17 cellular contexts compared by ENCODE assay signal in the genomic region with DNA sequence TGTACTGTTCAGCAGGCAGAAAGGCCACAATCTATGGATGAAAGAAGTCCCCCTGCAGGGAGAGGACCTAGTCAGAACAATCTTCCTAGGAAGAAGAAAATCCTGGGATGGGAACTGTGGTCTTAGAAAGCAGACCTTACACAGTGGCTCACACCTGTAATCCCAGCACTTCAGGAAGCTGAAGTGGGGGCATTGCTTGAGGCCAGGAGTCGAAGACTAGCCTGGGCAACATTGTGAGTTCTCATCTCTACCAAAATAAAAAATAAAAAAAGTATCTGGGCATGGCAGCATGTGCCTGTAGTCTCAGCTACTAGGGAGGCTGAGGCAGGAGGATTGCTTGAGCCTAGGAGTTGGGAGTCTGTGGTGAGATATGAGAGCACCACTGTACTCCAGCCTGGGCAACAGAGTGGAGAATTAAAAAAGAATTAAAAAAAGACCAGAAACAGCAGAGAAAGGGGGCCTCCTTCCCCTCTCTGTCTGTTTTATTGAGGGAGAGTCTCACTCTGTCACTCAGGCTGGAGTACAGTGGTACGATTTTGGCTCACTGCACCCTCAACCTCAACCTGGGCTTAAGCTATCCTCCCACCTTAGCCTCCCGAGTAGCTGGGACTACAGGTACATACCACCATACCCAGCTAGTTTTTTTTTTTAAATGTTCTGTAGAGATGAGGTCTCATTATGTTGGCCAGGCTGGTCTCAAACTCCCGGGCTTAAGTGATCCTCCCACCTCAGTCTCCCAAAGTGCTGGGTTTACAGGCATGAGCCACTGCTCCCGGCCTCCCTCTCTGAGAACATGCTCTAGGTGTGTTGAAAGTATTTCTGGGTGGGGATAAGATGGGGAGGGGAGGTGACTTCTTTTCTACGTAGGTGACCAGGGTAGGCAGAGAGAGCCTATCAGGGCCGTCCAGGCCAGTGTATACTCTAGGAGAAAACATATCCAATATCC.
"Had no signal": no experiment of that assay in that cellular context is flagged by ENCODE, and none has a peak within 500 bp of the region (broad histone marks: within the 10 kb centered on the region; RNA-seq: fewer than 3 reads in every experiment).

No MANE protein-coding gene starts in this region.

- H3K4me3 ChIP-seq: colonic mucosa, lung, smooth muscle cell, suprapubic skin, upper lobe of right lung had no signal

- H3K4me1 ChIP-seq: colonic mucosa had no signal

- H3K9me3 ChIP-seq: colonic mucosa, suprapubic skin, upper lobe of right lung had no signal

- H3K27me3 ChIP-seq: colonic mucosa, suprapubic skin, upper lobe of right lung had no signal

- H3K36me3 ChIP-seq: colonic mucosa, suprapubic skin, upper lobe of right lung had no signal

- ATAC-seq: naive thymus-derived CD4-positive, alpha-beta T cell; SK-N-SH treated with all-trans-retinoic acid at 6 μM for 48 hours; stimulated activated naive CD8-positive, alpha-beta T cell treated with anti-CD3 and anti-CD28 coated beads, Interleukin-15, Interleukin-2, amounts not matched to agents 100 U/mL and 50 U/mL, for 24 hours; upper lobe of right lung had no signal

- H3K27ac ChIP-seq: colonic mucosa, parathyroid adenoma, upper lobe of right lung, VCaP had no signal

- DNase-seq: activated CD4-positive, alpha-beta T cell treated with anti-CD3 and anti-CD28 coated beads, Interleukin-2, amount 50 U/mL, for 48 hours; activated naive CD4-positive, alpha-beta T cell; activated naive CD8-positive, alpha-beta T cell treated with anti-CD3 and anti-CD28 coated beads, Interleukin-2, amount 10 ng/mL, durations not matched to agents 7 days and 5 days; central memory CD4-positive, alpha-beta T cell; colonic mucosa; effector CD4-positive, alpha-beta T cell; foreskin melanocyte; immature natural killer cell; naive thymus-derived CD4-positive, alpha-beta T cell; stimulated activated naive CD8-positive, alpha-beta T cell treated with anti-CD3 and anti-CD28 coated beads, Interleukin-15, Interleukin-2, amounts not matched to agents 100 U/mL and 50 U/mL, for 24 hours; upper lobe of right lung had no signal
